1 cellular context compared by ENCODE assay signal in the genomic region with DNA sequence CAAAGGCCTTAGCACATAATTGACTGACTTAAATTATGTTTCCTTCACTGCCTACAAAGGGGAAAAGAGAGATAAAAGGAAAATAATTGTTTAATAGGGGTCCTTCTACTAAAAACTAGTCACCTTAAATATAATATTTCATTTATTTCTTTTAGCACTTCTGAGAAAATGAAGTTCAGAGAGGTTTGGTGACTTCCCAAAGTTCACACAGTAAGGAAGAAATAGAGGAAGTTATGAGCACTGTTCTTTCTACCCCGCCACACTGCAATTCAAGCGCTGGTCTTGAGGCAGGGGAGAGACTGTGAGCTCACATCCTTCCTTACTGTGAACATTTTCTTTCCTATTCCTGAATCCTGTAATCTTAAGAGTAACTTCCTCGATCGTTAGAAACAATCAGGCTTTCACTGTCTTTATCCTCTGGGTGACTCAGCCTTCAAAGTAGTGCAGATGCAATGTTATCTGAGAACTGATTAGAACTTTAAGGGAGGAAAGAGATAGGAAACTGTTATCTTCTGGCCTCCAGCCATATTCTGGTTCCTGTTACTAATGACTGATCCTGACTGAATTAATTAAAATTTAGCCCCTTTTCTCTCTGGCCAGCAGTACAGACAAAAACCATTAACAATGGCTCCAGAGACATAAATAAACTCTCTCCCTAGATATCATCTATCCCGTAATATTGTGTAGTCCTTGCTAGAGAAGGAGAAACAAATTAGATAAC.
TF ChIP-seq lines count a peak whose summit lies in the region.

No MANE protein-coding gene starts in this region.

TF ChIP-seq in K562, 482 proteins besides CTCF, POLR2A, EP300 and RAD21 (continued from another document and continues in another):
- TF ChIP-seq ZBTB9 (CRISPR knock-in tag; IDR thresholded peaks at IDR 0.05) (0 out of 2 replicates have a peak, but pooled peaks have one; percentile 26), ETV6 (IDR thresholded peaks at IDR 0.05; ENCODE audit: borderline replicate concordance in 1 of 2, low read depth in 2 of 2, low read length in 1 of 2) (no peak), ETV6 (CRISPR knock-in tag; IDR thresholded peaks at IDR 0.05; ENCODE audit: borderline replicate concordance) (no peak), NFIC (IDR thresholded peaks at IDR 0.05) (peak; percentile 63), NRF1 (conservative IDR thresholded peaks at IDR 0.05 in 1 of 2, IDR thresholded peaks at IDR 0.05 in 1 of 2) (no peak), DPF2 (IDR thresholded peaks at IDR 0.05) (0 out of 2 replicates have a peak, but pooled peaks have one; percentile 22), ATF7 (IDR thresholded peaks at IDR 0.05) (no peak), ZC3H4 (CRISPR knock-in tag; IDR thresholded peaks at IDR 0.05; ENCODE audit: borderline replicate concordance) (no peak), JUND (IDR thresholded peaks at IDR 0.05; ENCODE audit: borderline replicate concordance, low read depth, low read length) (peak; percentile 67), JUND (tag; IDR thresholded peaks at IDR 0.05; ENCODE audit: borderline replicate concordance, low read depth, low read length) (peak; percentile 83; the same call in 2 of the 3 replicates), EGR1 (conservative IDR thresholded peaks at IDR 0.05) (no peak), TAF7 (tag; IDR thresholded peaks at IDR 0.05) (no peak), FOXJ3 (CRISPR knock-in tag; IDR thresholded peaks at IDR 0.05) (no peak), BCLAF1 (IDR thresholded peaks at IDR 0.05; ENCODE audit: borderline replicate concordance in 1 of 2, control insufficient read depth in 1 of 2, low read depth in 2 of 2, low read length in 1 of 2) (no peak), ZNF165 (CRISPR knock-in tag; IDR thresholded peaks at IDR 0.05; ENCODE audit: borderline replicate concordance) (no peak), TEAD1 (CRISPR knock-in tag; IDR thresholded peaks at IDR 0.05) (no peak), ZNF133 (CRISPR knock-in tag; IDR thresholded peaks at IDR 0.05) (no peak), ZBTB7A (IDR thresholded peaks at IDR 0.05; ENCODE audit: borderline replicate concordance, control insufficient read depth, low read depth, low read length) (no peak), RFX1 (IDR thresholded peaks at IDR 0.05) (no peak), BRD4 (IDR thresholded peaks at IDR 0.05) (no peak), HCFC1 (IDR thresholded peaks at IDR 0.05; ENCODE audit: low read depth, low read length) (no peak), BRF1 (IDR thresholded peaks at IDR 0.05; ENCODE audit: borderline replicate concordance, extremely low read depth, insufficient read length) (no peak), CSDE1 (IDR thresholded peaks at IDR 0.05) (no peak), TAF15 (IDR thresholded peaks at IDR 0.05; ENCODE audit: low read depth, low read length) (no peak), RBM34 (IDR thresholded peaks at IDR 0.05; ENCODE audit: borderline replicate concordance, insufficient read depth, low read length) (no peak), RNF2 (IDR thresholded peaks at IDR 0.05) (no peak), RAD51 (IDR thresholded peaks at IDR 0.05; ENCODE audit: borderline replicate concordance, low read depth) (no peak), NR4A1 (CRISPR knock-in tag; IDR thresholded peaks at IDR 0.05) (no peak), NR4A1 (tag; IDR thresholded peaks at IDR 0.05) (no peak), RBM25 (IDR thresholded peaks at IDR 0.05; ENCODE audit: low read depth, low read length, severe bottlenecking) (peak; percentile 92), ZNF134 (CRISPR knock-in tag; conservative IDR thresholded peaks at IDR 0.05) (no peak), HMGN3 (IDR thresholded peaks at IDR 0.05; ENCODE audit: borderline replicate concordance, extremely low read depth, insufficient read length, low read depth, low read length) (peak; percentile 38), HMG20A (CRISPR knock-in tag; conservative IDR thresholded peaks at IDR 0.05) (0 out of 2 replicates have a peak, but pooled peaks have one; percentile 8), POLR2AphosphoS5 (IDR thresholded peaks at IDR 0.05; ENCODE audit: control insufficient read depth, insufficient read depth, low read depth, low read length) (no peak), CBX1 (IDR thresholded peaks at IDR 0.05; ENCODE audit: low read depth) (no peak), SREBF2 (CRISPR knock-in tag; IDR thresholded peaks at IDR 0.05) (no peak), CBFA2T3 (IDR thresholded peaks at IDR 0.05) (peak; percentile 65), TAL1 (IDR thresholded peaks at IDR 0.05) (0 out of 2 replicates have a peak, but pooled peaks have one; percentile 21), SAFB (IDR thresholded peaks at IDR 0.05; ENCODE audit: borderline replicate concordance, low read depth, low read length) (no peak), CHD7 (IDR thresholded peaks at IDR 0.05; ENCODE audit: low read depth, low read length) (no peak), KDM2B (CRISPR knock-in tag; IDR thresholded peaks at IDR 0.05) (no peak)
- TF ChIP-seq, protein P1, sequence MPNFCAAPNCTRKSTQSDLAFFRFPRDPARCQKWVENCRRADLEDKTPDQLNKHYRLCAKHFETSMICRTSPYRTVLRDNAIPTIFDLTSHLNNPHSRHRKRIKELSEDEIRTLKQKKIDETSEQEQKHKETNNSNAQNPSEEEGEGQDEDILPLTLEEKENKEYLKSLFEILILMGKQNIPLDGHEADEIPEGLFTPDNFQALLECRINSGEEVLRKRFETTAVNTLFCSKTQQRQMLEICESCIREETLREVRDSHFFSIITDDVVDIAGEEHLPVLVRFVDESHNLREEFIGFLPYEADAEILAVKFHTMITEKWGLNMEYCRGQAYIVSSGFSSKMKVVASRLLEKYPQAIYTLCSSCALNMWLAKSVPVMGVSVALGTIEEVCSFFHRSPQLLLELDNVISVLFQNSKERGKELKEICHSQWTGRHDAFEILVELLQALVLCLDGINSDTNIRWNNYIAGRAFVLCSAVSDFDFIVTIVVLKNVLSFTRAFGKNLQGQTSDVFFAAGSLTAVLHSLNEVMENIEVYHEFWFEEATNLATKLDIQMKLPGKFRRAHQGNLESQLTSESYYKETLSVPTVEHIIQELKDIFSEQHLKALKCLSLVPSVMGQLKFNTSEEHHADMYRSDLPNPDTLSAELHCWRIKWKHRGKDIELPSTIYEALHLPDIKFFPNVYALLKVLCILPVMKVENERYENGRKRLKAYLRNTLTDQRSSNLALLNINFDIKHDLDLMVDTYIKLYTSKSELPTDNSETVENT (CRISPR knock-in tag; IDR thresholded peaks at IDR 0.05) = no peak
- TF ChIP-seq, protein P2, sequence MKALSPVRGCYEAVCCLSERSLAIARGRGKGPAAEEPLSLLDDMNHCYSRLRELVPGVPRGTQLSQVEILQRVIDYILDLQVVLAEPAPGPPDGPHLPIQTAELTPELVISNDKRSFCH (CRISPR knock-in tag; IDR thresholded peaks at IDR 0.05) = no peak
- TF ChIP-seq, protein P2 (tag; IDR thresholded peaks at IDR 0.05) = no peak
